ENCODE assay signal across 25 cellular contexts in genomic region chr6:110828396-110828795, GRCh38. TPM values are rescaled to one million over a fixed set of nuclear protein-coding genes. Genes with fewer than 3 reads are reported as not detected.
A peak's percentile ranks its signal among the peaks of the same experiment; 100 is the strongest.
DNase-seq lines count a peak whose midpoint lies in the region; ATAC-seq and TF ChIP-seq lines count a peak whose summit lies in the region.
"Had no signal": no experiment of that assay in that cellular context is flagged by ENCODE, and none has a peak within 500 bp of the region (broad histone marks: within the 10 kb centered on the region; RNA-seq: fewer than 3 reads in every experiment).

No MANE protein-coding gene starts in this region.

- no peak overlapping the region for H3K18ac ChIP-seq in IMR-90 (ENCODE audit: low read depth, low read length)

- DNase-seq in AG20443 (ENCODE audit: low spot score) (peak; percentile 47), IMR-90 (peak; percentile 55), NCI-H510A treated with DMSO at 0.1 percent for 48 hours (lab: John Stamatoyannopoulos, UW) (no peak), kidney glomerular epithelial cell (lab: John Stamatoyannopoulos, UW) (no peak)
- DNase-seq in naive thymus-derived CD4-positive, alpha-beta T cell: no peak
- DNase-seq in activated naive CD4-positive, alpha-beta T cell treated with anti-CD3 and anti-CD28 coated beads, Interleukin-2, amount 50 U/mL, for 72 hours (ENCODE audit: low spot score in 2 of 2): no peak
- DNase-seq: ACHN; activated CD4-positive, alpha-beta T cell treated with anti-CD3 and anti-CD28 coated beads for 48 hours; activated T-cell treated with anti-CD3 and anti-CD28 coated beads, Interleukin-2, amount 50 U/mL, for 72 hours; CD4-positive, CD25-positive, alpha-beta regulatory T cell; effector CD4-positive, alpha-beta T cell; immature natural killer cell; NCI-H1092; NCI-H2029 treated with DMSO at 0.1 percent for 48 hours; NCI-H446; nephron progenitor cell; Peyer's patch; right lobe of liver; T-helper 2 cell had no signal

- in situ Hi-C loops in IMR-90 (cut with MboI; ENCODE audit: low sequenced_read_pairs): no loop called here

- no CpG with 5 or more reads among the region's 1 CpG for WGBS in IMR-90 (ENCODE audit: extremely low coverage in 2 of 2, insufficient read length in 1 of 2), 2 experiments

- H3K4me1 Mint-ChIP-seq in naive thymus-derived CD4-positive, alpha-beta T cell: peaks cover 0 to 2% (median 0%) of the 10 kb centered on the region in 7 donors
- H3K4me1 Mint-ChIP-seq: activated naive CD4-positive, alpha-beta T cell treated with anti-CD3 and anti-CD28 coated beads, Interleukin-2, amount 50 U/mL, for 24 hours; CD4-positive, CD25-positive, alpha-beta regulatory T cell; immature natural killer cell had no signal

- no peaks in the 10 kb centered on the region for H4K20me1 ChIP-seq in IMR-90 (ENCODE audit: insufficient read depth, low read length)

- no peak overlapping the region for H2BK5ac ChIP-seq in IMR-90 (ENCODE audit: low read depth, low read length, poor library complexity, severe bottlenecking)

- H3K36me3 ChIP-seq in IMR-90 (ENCODE audit: control insufficient read depth, insufficient read depth, low read length): no peaks in the 10 kb centered on the region
- H3K36me3 ChIP-seq in naive thymus-derived CD4-positive, alpha-beta T cell (ENCODE audit: control insufficient read depth in 2 of 3, insufficient read depth in 3 of 3, low read length in 3 of 3): no peaks in the 10 kb centered on the region
- H3K36me3 ChIP-seq: ascending aorta, Peyer's patch, right lobe of liver had no signal

- no peak for TF ChIP-seq POLR2A in IMR-90 (IDR thresholded peaks at IDR 0.05; ENCODE audit: low read depth, low read length)

- intact Hi-C loops in IMR-90 (cut with micrococcal nuclease): no loop called here
- intact Hi-C loops in naive thymus-derived CD4-positive, alpha-beta T cell (cut with micrococcal nuclease): no loop called here

- H3K9me1 ChIP-seq in IMR-90 (ENCODE audit: insufficient read depth, low read length): 0 out of 2 replicates have a peak, but pooled peaks cover 3% of the 10 kb centered on the region

- no peak overlapping the region for H2BK15ac ChIP-seq in IMR-90 (ENCODE audit: low read depth, low read length)

- no TSS peak for BruUV-seq in IMR-90 (replicated peaks; lab: Mats Ljungman, UMichigan)

- no peak for TF ChIP-seq RAD21 in IMR-90 (IDR thresholded peaks at IDR 0.05; ENCODE audit: low read length)

- no peak overlapping the region for H4K8ac ChIP-seq in IMR-90 (ENCODE audit: low read depth in 2 of 2, low read length in 2 of 2)

- TF ChIP-seq CTCF in IMR-90 (conservative IDR thresholded peaks at IDR 0.05; ENCODE audit: low read depth, low read length): no peak

- H3K14ac ChIP-seq in IMR-90 (replicated peaks; ENCODE audit: low read depth, low read length): no peak overlapping the region

- H3K4me1 ChIP-seq in IMR-90 (ENCODE audit: control insufficient read depth, insufficient read depth, low read length): peaks cover 4% of the 10 kb centered on the region
- H3K4me1 ChIP-seq in naive thymus-derived CD4-positive, alpha-beta T cell (ENCODE audit: control insufficient read depth in 2 of 2, insufficient read depth in 2 of 2, low read length in 2 of 2): no peaks in the 10 kb centered on the region
- H3K4me1 ChIP-seq: ascending aorta, parathyroid adenoma, Peyer's patch had no signal

- H3K23ac ChIP-seq in IMR-90 (ENCODE audit: low read depth, low read length): no peak overlapping the region

- H3K36me3 Mint-ChIP-seq in naive thymus-derived CD4-positive, alpha-beta T cell: no peaks in the 10 kb centered on the region
- no peaks in the 10 kb centered on the region for H3K36me3 Mint-ChIP-seq in activated naive CD4-positive, alpha-beta T cell treated with anti-CD3 and anti-CD28 coated beads, Interleukin-2, amount 50 U/mL, for 72 hours
- H3K36me3 Mint-ChIP-seq: activated naive CD4-positive, alpha-beta T cell treated with anti-CD3 and anti-CD28 coated beads, Interleukin-2, amount 50 U/mL, for 24 hours; immature natural killer cell had no signal

- H3K9ac ChIP-seq in IMR-90 (ENCODE audit: low read depth, low read length): no peak overlapping the region
- H3K9ac ChIP-seq: parathyroid adenoma had no signal

- H3K56ac ChIP-seq in IMR-90 (ENCODE audit: extremely low read depth, insufficient read depth, low read length): no peak overlapping the region

- POLR2A ChIA-PET in IMR-90 (lab: Charles Lee; ENCODE audit: unreplicated experiment): no interaction called here
- POLR2A ChIA-PET in naive thymus-derived CD4-positive, alpha-beta T cell (lab: Charles Lee): interaction anchor here (1.1 to 1.6 kb wide), 2 partner anchors 10 to 46 kb away, joined by 3 to 6 read pairs; partner anchors contain the start of gene AMD1

- no peak overlapping the region for H2BK120ac ChIP-seq in IMR-90 (ENCODE audit: low read depth, low read length)

- H3K4me3 Mint-ChIP-seq in naive thymus-derived CD4-positive, alpha-beta T cell: no peak overlapping the region
- H3K4me3 Mint-ChIP-seq: activated naive CD4-positive, alpha-beta T cell treated with anti-CD3 and anti-CD28 coated beads, Interleukin-2, amount 50 U/mL, for 24 hours; activated T-cell treated with anti-CD3 and anti-CD28 coated beads, Interleukin-2, amount 50 U/mL, for 72 hours; CD4-positive, CD25-positive, alpha-beta regulatory T cell; immature natural killer cell; nephron progenitor cell had no signal

- H3K27me3 ChIP-seq in IMR-90 (ENCODE audit: control insufficient read depth, insufficient read depth, low read length): no peaks in the 10 kb centered on the region
- H3K27me3 ChIP-seq in naive thymus-derived CD4-positive, alpha-beta T cell (ENCODE audit: control insufficient read depth in 2 of 2, insufficient read depth in 2 of 2, low read length in 2 of 2): no peaks in the 10 kb centered on the region
- H3K27me3 ChIP-seq: ascending aorta, hepatocyte, Peyer's patch, right lobe of liver had no signal

- H3K79me1 ChIP-seq in IMR-90 (ENCODE audit: low read depth in 1 of 2, low read length in 2 of 2): no peaks in the 10 kb centered on the region

- ATAC-seq in IMR-90 (ENCODE audit: low read depth): no peak
- ATAC-seq in esophagus mucosa: peak; percentile 96
- ATAC-seq in naive thymus-derived CD4-positive, alpha-beta T cell: peak; percentile 54
- ATAC-seq in activated naive CD4-positive, alpha-beta T cell treated with anti-CD3 and anti-CD28 coated beads, Interleukin-2, amount 50 U/mL, for 72 hours: no peak
- no peak for ATAC-seq in GM21381 (IDR thresholded peaks at IDR 0.05; ENCODE audit: unreplicated experiment)
- ATAC-seq: activated T-cell treated with anti-CD3 and anti-CD28 coated beads, Interleukin-2, amount 50 U/mL, for 72 hours; right lobe of liver had no signal

- no peak overlapping the region for H2AFZ ChIP-seq in IMR-90 (replicated peaks; ENCODE audit: low read length, poor library complexity)
- H2AFZ ChIP-seq: hepatocyte, parathyroid adenoma had no signal

- dilution Hi-C loops in IMR-90 (cut with HindIII; ENCODE audit: low sequenced_read_pairs, unreplicated experiment): no loop called here

- no peak overlapping the region for H2AK9ac ChIP-seq in IMR-90 (replicated peaks; ENCODE audit: low read depth, low read length, poor library complexity)

- H3K9me3 ChIP-seq in IMR-90 (ENCODE audit: control insufficient read depth, insufficient read depth, low read length): no peaks in the 10 kb centered on the region
- no peaks in the 10 kb centered on the region for H3K9me3 ChIP-seq in naive thymus-derived CD4-positive, alpha-beta T cell (ENCODE audit: control insufficient read depth in 2 of 3, low read length in 3 of 3)
- H3K9me3 ChIP-seq: ascending aorta, Peyer's patch, right lobe of liver had no signal

- CTCF ChIA-PET in IMR-90 (lab: Yijun Ruan, JAX): interaction anchor here (0.8 kb wide), 1 partner anchor 10 kb away, joined by 3 read pairs; no protein-coding TSS in a partner anchor
- CTCF ChIA-PET in naive thymus-derived CD4-positive, alpha-beta T cell (lab: Charles Lee): interaction anchor here (0.9 kb wide), 1 partner anchor 146 kb away, joined by 3 read pairs; no protein-coding TSS in a partner anchor

- H3K4me3 ChIP-seq in IMR-90 (ENCODE audit: insufficient read depth, low read depth, low read length): no peak overlapping the region
- H3K4me3 ChIP-seq in naive thymus-derived CD4-positive, alpha-beta T cell (ENCODE audit: low read length): no peak overlapping the region
- H3K4me3 ChIP-seq: ascending aorta, hepatocyte, Peyer's patch, right lobe of liver had no signal

- H3K27ac Mint-ChIP-seq in naive thymus-derived CD4-positive, alpha-beta T cell: no peak overlapping the region
- H3K27ac Mint-ChIP-seq in activated naive CD4-positive, alpha-beta T cell treated with anti-CD3 and anti-CD28 coated beads, Interleukin-2, amount 50 U/mL, for 72 hours: no peak overlapping the region
- H3K27ac Mint-ChIP-seq: activated naive CD4-positive, alpha-beta T cell treated with anti-CD3 and anti-CD28 coated beads, Interleukin-2, amount 50 U/mL, for 24 hours; activated T-cell treated with anti-CD3 and anti-CD28 coated beads, Interleukin-2, amount 50 U/mL, for 72 hours; CD4-positive, CD25-positive, alpha-beta regulatory T cell; immature natural killer cell; nephron progenitor cell had no signal

- peaks cover 0 to 3% (median 0%) of the 10 kb centered on the region in 5 donors for H3K27me3 Mint-ChIP-seq in naive thymus-derived CD4-positive, alpha-beta T cell
- H3K27me3 Mint-ChIP-seq: activated naive CD4-positive, alpha-beta T cell treated with anti-CD3 and anti-CD28 coated beads, Interleukin-2, amount 50 U/mL, for 24 hours had no signal

- no peak overlapping the region for H3K4ac ChIP-seq in IMR-90 (ENCODE audit: low read depth, low read length)

- H3K27ac ChIP-seq in IMR-90 (ENCODE audit: insufficient read depth, low read length): no peak overlapping the region
- H3K27ac ChIP-seq in naive thymus-derived CD4-positive, alpha-beta T cell (ENCODE audit: low read depth, low read length): no peak overlapping the region
- H3K27ac ChIP-seq: ascending aorta, hepatocyte, parathyroid adenoma, Peyer's patch, right lobe of liver had no signal

- H4K5ac ChIP-seq in IMR-90 (ENCODE audit: low read depth, low read length): no peak overlapping the region

- no peak overlapping the region for H3K4me2 ChIP-seq in IMR-90 (ENCODE audit: low read depth, low read length)
- H3K4me2 ChIP-seq: hepatocyte had no signal

- no peak overlapping the region for H4K91ac ChIP-seq in IMR-90 (ENCODE audit: insufficient read depth, low read depth, low read length)

- H2AK5ac ChIP-seq in IMR-90 (ENCODE audit: low read depth, low read length): no peak overlapping the region

- H3K9me3 Mint-ChIP-seq in naive thymus-derived CD4-positive, alpha-beta T cell: no peaks in the 10 kb centered on the region
- no peaks in the 10 kb centered on the region for H3K9me3 Mint-ChIP-seq in activated naive CD4-positive, alpha-beta T cell treated with anti-CD3 and anti-CD28 coated beads, Interleukin-2, amount 50 U/mL, for 72 hours
- H3K9me3 Mint-ChIP-seq: activated naive CD4-positive, alpha-beta T cell treated with anti-CD3 and anti-CD28 coated beads, Interleukin-2, amount 50 U/mL, for 24 hours; activated T-cell treated with anti-CD3 and anti-CD28 coated beads, Interleukin-2, amount 50 U/mL, for 72 hours; immature natural killer cell; nephron progenitor cell had no signal

- H2BK20ac ChIP-seq in IMR-90 (ENCODE audit: low read depth, low read length): no peak overlapping the region

RNA-seq across cellular contexts. Expression of gene CDK19, which starts 13.1 kb away (rescaled TPM):
- 6.8 and 7.5 TPM in 2 replicates for total RNA-seq in IMR-90 (2012; rRNA removed)
- 4.4 and 6.0 TPM in 2 replicates for polyA plus RNA-seq in IMR-90 (2012; rRNA removed)
- 1.6 TPM in 2 replicates for polyA plus RNA-seq in IMR-90 (2012; cell fraction: cytosol; rRNA removed)
- polyA plus RNA-seq in IMR-90 (2012; cell fraction: nucleus; rRNA removed; ENCODE audit: low replicate concordance): 1.4 and 6.7 TPM in 2 replicates
- 19.1 TPM for total RNA-seq in esophagus mucosa
- total RNA-seq in naive thymus-derived CD4-positive, alpha-beta T cell: 10 to 100 TPM; 11.3 to 24.4 (median 21.0) TPM
- polyA plus RNA-seq in naive thymus-derived CD4-positive, alpha-beta T cell: 1 to 10 TPM; 1.3 to 1.4 TPM
- total RNA-seq in activated naive CD4-positive, alpha-beta T cell treated with anti-CD3 and anti-CD28 coated beads, Interleukin-2, amount 50 U/mL, for 72 hours: 10 to 100 TPM; 14.3 to 17.9 TPM

RNA-seq across cellular contexts. Expression of gene AMD1, which starts 46.2 kb away (rescaled TPM):
- total RNA-seq in IMR-90 (2012; rRNA removed) (65.8 and 117 TPM in 2 replicates), esophagus mucosa (80.8 TPM)
- polyA plus RNA-seq in IMR-90 (2012; rRNA removed): 32.2 TPM in 2 replicates
- polyA plus RNA-seq in IMR-90 (2012; cell fraction: cytosol; rRNA removed): 3.7 and 14.1 TPM in 2 replicates
- 1.5 and 17.5 TPM in 2 replicates for polyA plus RNA-seq in IMR-90 (2012; cell fraction: nucleus; rRNA removed; ENCODE audit: low replicate concordance)
- total RNA-seq in naive thymus-derived CD4-positive, alpha-beta T cell: 100 to 1,000 TPM in 2 of 5 experiments, 10 to 100 TPM in 3; 61.1 to 105 (median 73.8) TPM
- polyA plus RNA-seq in naive thymus-derived CD4-positive, alpha-beta T cell: 10 to 100 TPM; 54.9 to 55.4 TPM
- total RNA-seq in activated naive CD4-positive, alpha-beta T cell treated with anti-CD3 and anti-CD28 coated beads, Interleukin-2, amount 50 U/mL, for 72 hours: 10 to 100 TPM; 78.0 to 83.7 TPM

Comparison
In these comparisons a context has a peak if more than half of its experiments do, and no peak if none do; other contexts are left out.
1. DNase-seq: peak in AG20443 (single experiment) and IMR-90 (single experiment); none in naive thymus-derived CD4-positive, alpha-beta T cell (0 of 9), NCI-H510A treated with DMSO at 0.1 percent for 48 hours (single experiment), activated naive CD4-positive, alpha-beta T cell treated with anti-CD3 and anti-CD28 coated beads, Interleukin-2, amount 50 U/mL, for 72 hours (0 of 2) and kidney glomerular epithelial cell (single experiment).
2. ATAC-seq: peak in esophagus mucosa (single experiment) and naive thymus-derived CD4-positive, alpha-beta T cell (single experiment); none in IMR-90 (single experiment), activated naive CD4-positive, alpha-beta T cell treated with anti-CD3 and anti-CD28 coated beads, Interleukin-2, amount 50 U/mL, for 72 hours (0 of 2) and GM21381 (single experiment).